In the genomic region with DNA sequence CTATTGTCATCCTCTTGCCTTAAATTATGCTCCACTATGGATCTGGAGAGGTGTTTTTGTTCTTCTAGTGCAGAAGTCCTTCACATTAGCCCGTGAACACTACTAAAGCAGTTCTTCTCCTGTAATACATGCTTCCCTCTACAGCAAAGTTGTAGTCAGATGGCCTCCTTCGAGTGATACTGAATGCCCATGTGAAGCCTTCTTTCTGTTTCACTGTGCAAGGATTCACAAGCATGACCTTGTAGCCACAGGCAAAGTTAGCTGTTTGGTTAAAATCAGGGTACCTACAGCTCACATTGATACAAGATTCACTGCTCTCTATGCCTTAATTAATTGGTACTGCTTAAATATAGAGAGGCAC, we compare ENCODE assay signal across 11 cellular contexts. TPM values are rescaled to one million over a fixed set of nuclear protein-coding genes. Genes with fewer than 3 reads are reported as not detected.
DNase-seq lines count a peak whose midpoint lies in the region; ATAC-seq and TF ChIP-seq lines count a peak whose summit lies in the region.
"Had no signal": no experiment of that assay in that cellular context is flagged by ENCODE, and none has a peak within 500 bp of the region (broad histone marks: within the 10 kb centered on the region; RNA-seq: fewer than 3 reads in every experiment).

No MANE protein-coding gene starts in this region.

- TF ChIP-seq CTCF in GM13976 (IDR thresholded peaks at IDR 0.05; ENCODE audit: borderline replicate concordance, control extremely low read depth, extremely low read depth, insufficient read depth, missing control alignments), result no peak
- TF ChIP-seq CTCF in endothelial cell (IDR thresholded peaks at IDR 0.05; ENCODE audit: unreplicated experiment), result no peak
- TF ChIP-seq CTCF in CD4-positive, alpha-beta T cell (IDR thresholded peaks at IDR 0.05), result no peak
- no peak for TF ChIP-seq CTCF in upper lobe of right lung (IDR thresholded peaks at IDR 0.05)

- CTCF ChIA-PET in CD4-positive, alpha-beta T cell (lab: Charles Lee), result interaction anchor here (1.4 kb wide), 1 partner anchor 9 kb away, joined by 3 read pairs; no protein-coding TSS in a partner anchor

- ATAC-seq in GM19455 (IDR thresholded peaks at IDR 0.05; ENCODE audit: unreplicated experiment) (peak; percentile 74), HG02981 (IDR thresholded peaks at IDR 0.05; ENCODE audit: unreplicated experiment) (peak; percentile 57), upper lobe of right lung (no peak)
- no peak for ATAC-seq in CD4-positive, alpha-beta T cell (ENCODE audit: poor library complexity)

- no peak overlapping the region for H3K4me3 ChIP-seq in upper lobe of right lung
- H3K4me3 ChIP-seq: SK-N-MC had no signal

- POLR2A ChIA-PET in CD4-positive, alpha-beta T cell (lab: Charles Lee), result interaction anchor here (1.6 kb wide), 1 partner anchor 9 kb away, joined by 4 read pairs; no protein-coding TSS in a partner anchor

- no peaks in the 10 kb centered on the region for H3K36me3 ChIP-seq in upper lobe of right lung
- H3K36me3 ChIP-seq: neutrophil had no signal

- no peaks in the 10 kb centered on the region for H3K9me3 ChIP-seq in CD4-positive, alpha-beta T cell (ENCODE audit: control insufficient read depth, low read length)
- no peaks in the 10 kb centered on the region for H3K9me3 ChIP-seq in upper lobe of right lung
- H3K9me3 ChIP-seq: neutrophil had no signal

- H3K36me3 Mint-ChIP-seq in endothelial cell (ENCODE audit: low read depth, unreplicated experiment), result peaks cover 24% of the 10 kb centered on the region
- no peaks in the 10 kb centered on the region for H3K36me3 Mint-ChIP-seq in activated T-helper 2 cell treated with anti-CD3 and anti-CD28 coated beads, Interferon-gamma antibody, Interleukin-2, Interleukin-4, amounts not matched to agents 10 μg/mL and 5 μg/mL and 100 μg/mL, durations not matched to agents 14 hours and 24 hours and 36 hours (ENCODE audit: low read depth)
- H3K36me3 Mint-ChIP-seq in CD4-positive, alpha-beta T cell (ENCODE audit: low read depth), result no peaks in the 10 kb centered on the region

- no peak overlapping the region for H3K27ac ChIP-seq in CD4-positive, alpha-beta T cell (ENCODE audit: low read depth, low read length)
- no peak overlapping the region for H3K27ac ChIP-seq in upper lobe of right lung
- H3K27ac ChIP-seq: neutrophil, SK-N-MC had no signal

- in situ Hi-C loops in GM13976 (cut with MboI; ENCODE audit: low sequenced_read_pairs, unreplicated experiment), result no loop called here

- H3K27me3 ChIP-seq in CD4-positive, alpha-beta T cell (ENCODE audit: control insufficient read depth, insufficient read depth, low read length), result no peaks in the 10 kb centered on the region
- no peaks in the 10 kb centered on the region for H3K27me3 ChIP-seq in upper lobe of right lung
- H3K27me3 ChIP-seq: neutrophil had no signal

- H3K27me3 Mint-ChIP-seq in endothelial cell (ENCODE audit: unreplicated experiment), result peaks cover 4% of the 10 kb centered on the region
- H3K27me3 Mint-ChIP-seq in activated T-helper 2 cell treated with anti-CD3 and anti-CD28 coated beads, Interferon-gamma antibody, Interleukin-2, Interleukin-4, amounts not matched to agents 10 μg/mL and 5 μg/mL and 100 μg/mL, durations not matched to agents 14 hours and 24 hours and 36 hours (ENCODE audit: low read depth), result no peaks in the 10 kb centered on the region
- H3K27me3 Mint-ChIP-seq in CD4-positive, alpha-beta T cell, result no peaks in the 10 kb centered on the region

- no peak overlapping the region for H3K4me3 Mint-ChIP-seq in endothelial cell (ENCODE audit: unreplicated experiment)
- H3K4me3 Mint-ChIP-seq in activated T-helper 2 cell treated with anti-CD3 and anti-CD28 coated beads, Interferon-gamma antibody, Interleukin-2, Interleukin-4, amounts not matched to agents 10 μg/mL and 5 μg/mL and 100 μg/mL, durations not matched to agents 14 hours and 24 hours and 36 hours (ENCODE audit: low read depth), result no peak overlapping the region
- no peak overlapping the region for H3K4me3 Mint-ChIP-seq in CD4-positive, alpha-beta T cell

- H3K9me3 Mint-ChIP-seq in endothelial cell (ENCODE audit: unreplicated experiment), result no peaks in the 10 kb centered on the region
- no peaks in the 10 kb centered on the region for H3K9me3 Mint-ChIP-seq in activated T-helper 2 cell treated with anti-CD3 and anti-CD28 coated beads, Interferon-gamma antibody, Interleukin-2, Interleukin-4, amounts not matched to agents 10 μg/mL and 5 μg/mL and 100 μg/mL, durations not matched to agents 14 hours and 24 hours and 36 hours
- H3K9me3 Mint-ChIP-seq in CD4-positive, alpha-beta T cell, result no peaks in the 10 kb centered on the region

- no peaks in the 10 kb centered on the region for H3K4me1 ChIP-seq in upper lobe of right lung

- DNase-seq in GM13976 (ENCODE audit: low spot score) (peak; percentile 41), endothelial cell (ENCODE audit: low spot score) (no peak), OCI-M2 (lab: John Stamatoyannopoulos, UW; ENCODE audit: unreplicated experiment) (no peak), upper lobe of right lung (no peak)
- DNase-seq in activated T-helper 2 cell treated with anti-CD3 and anti-CD28 coated beads, Interferon-gamma antibody, Interleukin-2, Interleukin-4, amounts not matched to agents 10 μg/mL and 5 μg/mL and 100 μg/mL, durations not matched to agents 14 hours and 24 hours and 36 hours (ENCODE audit: low spot score), result no peak
- DNase-seq in CD4-positive, alpha-beta T cell, result no peak
- DNase-seq: H7 had no signal

- intact Hi-C loops in activated T-helper 2 cell treated with anti-CD3 and anti-CD28 coated beads, Interferon-gamma antibody, Interleukin-2, Interleukin-4, amounts not matched to agents 10 μg/mL and 5 μg/mL and 100 μg/mL, durations not matched to agents 14 hours and 24 hours and 36 hours (cut with micrococcal nuclease), result no loop called here
- intact Hi-C loops in CD4-positive, alpha-beta T cell (cut with DNase I, micrococcal nuclease), result no loop called here
- intact Hi-C loops in upper lobe of right lung (cut with DNase I), result no loop called here

- H3K4me1 Mint-ChIP-seq in endothelial cell (ENCODE audit: unreplicated experiment), result peaks cover 75% of the 10 kb centered on the region
- peaks cover 17% of the 10 kb centered on the region for H3K4me1 Mint-ChIP-seq in activated T-helper 2 cell treated with anti-CD3 and anti-CD28 coated beads, Interferon-gamma antibody, Interleukin-2, Interleukin-4, amounts not matched to agents 10 μg/mL and 5 μg/mL and 100 μg/mL, durations not matched to agents 14 hours and 24 hours and 36 hours (ENCODE audit: low read depth)
- H3K4me1 Mint-ChIP-seq in CD4-positive, alpha-beta T cell (ENCODE audit: low read depth), result peaks cover 17% of the 10 kb centered on the region

- H3K27ac Mint-ChIP-seq in endothelial cell (ENCODE audit: unreplicated experiment), result peak overlapping the region; percentile 28
- no peak overlapping the region for H3K27ac Mint-ChIP-seq in activated T-helper 2 cell treated with anti-CD3 and anti-CD28 coated beads, Interferon-gamma antibody, Interleukin-2, Interleukin-4, amounts not matched to agents 10 μg/mL and 5 μg/mL and 100 μg/mL, durations not matched to agents 14 hours and 24 hours and 36 hours
- no peak overlapping the region for H3K27ac Mint-ChIP-seq in CD4-positive, alpha-beta T cell

RNA-seq across cellular contexts. Expression of a gene that starts 47.6 kb away (rescaled TPM):
- total RNA-seq in endothelial cell (ENCODE audit: unreplicated experiment) (102 TPM), upper lobe of right lung (60.8 TPM)
- total RNA-seq in activated T-helper 2 cell treated with anti-CD3 and anti-CD28 coated beads, Interferon-gamma antibody, Interleukin-2, Interleukin-4, amounts not matched to agents 10 μg/mL and 5 μg/mL and 100 μg/mL, durations not matched to agents 14 hours and 24 hours and 36 hours, result 5.9 and 6.6 TPM in 2 replicates
- total RNA-seq in CD4-positive, alpha-beta T cell, result 1 to 10 TPM in 1 of 2 experiments, under 1 TPM in 1; 0.71 to 1.3 TPM

Comparison
In these comparisons a context has a peak if more than half of its experiments do, and no peak if none do; other contexts are left out.
1. ATAC-seq: peak in GM19455 (single experiment) and HG02981 (single experiment); none in CD4-positive, alpha-beta T cell (single experiment) and upper lobe of right lung (single experiment).